ENCODE assay signal across 8 cellular contexts in the genomic region with DNA sequence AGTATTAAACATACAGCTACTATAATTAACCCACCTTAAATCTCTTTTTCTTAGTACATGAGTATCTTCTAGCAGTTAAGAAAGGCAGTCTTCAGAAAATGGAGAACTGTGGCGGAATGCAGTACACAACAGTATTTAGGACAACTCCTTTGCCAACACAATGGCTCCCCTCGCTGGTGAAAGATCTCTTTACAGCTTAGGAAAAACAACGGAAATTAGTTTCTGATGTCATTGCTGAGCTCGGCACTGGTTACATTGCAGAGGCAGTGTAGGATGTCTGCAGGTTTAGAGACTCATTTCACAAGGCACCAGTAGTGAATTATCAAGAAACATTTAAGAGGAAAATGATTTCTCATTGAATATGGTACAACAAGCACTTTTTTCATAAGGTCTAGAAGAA. TPM values are rescaled to one million over a fixed set of nuclear protein-coding genes. Genes with fewer than 3 reads are reported as not detected.
A peak's percentile ranks its signal among the peaks of the same experiment; 100 is the strongest.
DNase-seq lines count a peak whose midpoint lies in the region; ATAC-seq and TF ChIP-seq lines count a peak whose summit lies in the region.

No MANE protein-coding gene starts in this region.

- H3K27me3 ChIP-seq in aorta (ENCODE audit: control insufficient read depth in 1 of 2, insufficient read depth in 2 of 2, low read length in 1 of 2) = no peaks in the 10 kb centered on the region

- POLR2A ChIA-PET in AG04449 (lab: Yijun Ruan, JAX) = no interaction called here

- intact Hi-C loops in aorta (cut with DNase I) = loop anchor here in 1 of 2 donors (10.0 kb wide), 1 partner anchor 1605 kb away; no protein-coding TSS in a partner anchor

- WGBS in aorta, 2 donors = 40 to 42% methylated on average over 4 of the region's 4 CpGs

- DNase-seq in AG04449 (ENCODE audit: low read depth, low spot score) (peak; percentile 34), GM04504 (ENCODE audit: low read depth) (peak; percentile 28), NCI-H69 (lab: John Stamatoyannopoulos, UW) (peak; percentile 45), astrocyte of the spinal cord (ENCODE audit: low read depth, low spot score) (peak; percentile 79), kidney glomerular epithelial cell (lab: John Stamatoyannopoulos, UW) (peak; percentile 44), aorta (no peak)
- no peak for DNase-seq in activated CD4-positive, CD25-positive, alpha-beta regulatory T cell treated with anti-CD3 and anti-CD28 coated beads, Interleukin-2, amount 50 U/mL, for 72 hours

- in situ Hi-C loops in astrocyte of the spinal cord (cut with HindIII; ENCODE audit: low sequenced_read_pairs) = no loop called here

- no peaks in the 10 kb centered on the region for H3K9me3 ChIP-seq in aorta (ENCODE audit: control insufficient read depth, low read length)

- peaks cover 2 to 7% of the 10 kb centered on the region in 2 donors for H3K36me3 ChIP-seq in aorta (ENCODE audit: control insufficient read depth in 1 of 2, insufficient read depth in 2 of 2, low read length in 1 of 2)

- CTCF ChIA-PET in AG04449 (lab: Yijun Ruan, JAX) = interaction anchor here (1.0 to 8.6 kb wide), 5 partner anchors 10 to 1148 kb away, joined by 3 to 70 read pairs (median 6); no protein-coding TSS in a partner anchor

- TF ChIP-seq CTCF in AG04449 (IDR thresholded peaks at IDR 0.05; ENCODE audit: insufficient read depth, low read length, missing control alignments) = peak; percentile 53
- TF ChIP-seq CTCF in astrocyte of the spinal cord (IDR thresholded peaks at IDR 0.05; ENCODE audit: low read depth, low read length) = peak; percentile 61

- H3K4me3 ChIP-seq in AG04449 (ENCODE audit: low read depth, low read length) (no peak overlapping the region), astrocyte of the spinal cord (ENCODE audit: low read depth, low read length) (no peak overlapping the region), aorta (ENCODE audit: low read length in 2 of 2) (no peak overlapping the region)

- H3K27ac ChIP-seq in aorta (ENCODE audit: low read depth in 1 of 2, low read length in 2 of 2) = no peak overlapping the region

- no peaks in the 10 kb centered on the region for H3K4me1 ChIP-seq in aorta (ENCODE audit: control insufficient read depth in 1 of 2, insufficient read depth in 2 of 2, low read length in 2 of 2)

- ATAC-seq in aorta (ENCODE audit: low FRiP score) = peak; percentile 52
- ATAC-seq in GM18498 (IDR thresholded peaks at IDR 0.05; ENCODE audit: unreplicated experiment) = no peak

RNA-seq across cellular contexts. Expression of a gene that starts 43.4 kb away (rescaled TPM):
- 10 to 100 TPM; 47.1 to 50.0 TPM for total RNA-seq in aorta
- polyA plus RNA-seq in aorta = 10 to 100 TPM; 58.2 to 95.3 TPM

Comparison
In these comparisons a context has a peak if more than half of its experiments do, and no peak if none do; other contexts are left out.
1. DNase-seq: peak in AG04449 (single experiment), GM04504 (single experiment), NCI-H69 (single experiment), astrocyte of the spinal cord (single experiment) and kidney glomerular epithelial cell (single experiment); none in aorta (0 of 2) and activated CD4-positive, CD25-positive, alpha-beta regulatory T cell treated with anti-CD3 and anti-CD28 coated beads, Interleukin-2, amount 50 U/mL, for 72 hours (single experiment).